In genomic region chr1:39808784-39809517, GRCh38 we compare ENCODE assay signal across 1 cellular context.
A peak's percentile ranks its signal among the peaks of the same experiment; 100 is the strongest.
TF ChIP-seq lines count a peak whose summit lies in the region.

No MANE protein-coding gene starts in this region.

TF ChIP-seq in K562, 482 proteins besides CTCF, POLR2A, EP300 and RAD21 (continued from another document and continues in another):
- TF ChIP-seq THRB (CRISPR knock-in tag; conservative IDR thresholded peaks at IDR 0.05) (no peak), ZC3H4 (CRISPR knock-in tag; IDR thresholded peaks at IDR 0.05; ENCODE audit: borderline replicate concordance) (no peak), HIVEP1 (CRISPR knock-in tag; IDR thresholded peaks at IDR 0.05) (no peak), PKNOX1 (IDR thresholded peaks at IDR 0.05) (peak; percentile 40), CC2D1A (IDR thresholded peaks at IDR 0.05) (no peak), E2F8 (IDR thresholded peaks at IDR 0.05; ENCODE audit: low read depth, partially characterized antibody) (no peak), POLR3A (IDR thresholded peaks at IDR 0.05; ENCODE audit: borderline replicate concordance, extremely low read depth, insufficient read depth, insufficient read length) (no peak), ZNF224 (CRISPR knock-in tag; IDR thresholded peaks at IDR 0.05) (no peak), HOXB6 (CRISPR knock-in tag; IDR thresholded peaks at IDR 0.05; ENCODE audit: borderline replicate concordance) (no peak), MEIS2 (IDR thresholded peaks at IDR 0.05; ENCODE audit: partially characterized antibody) (peak; percentile 55), POLR3G (IDR thresholded peaks at IDR 0.05; ENCODE audit: extremely low read depth, insufficient read length, insufficient replicate concordance) (no peak), TCF7L2 (IDR thresholded peaks at IDR 0.05; ENCODE audit: low read depth, low read length) (no peak), KDM1A (IDR thresholded peaks at IDR 0.05) (no peak), MGA (IDR thresholded peaks at IDR 0.05) (no peak), UBTF (IDR thresholded peaks at IDR 0.05; ENCODE audit: borderline replicate concordance in 1 of 2, low read depth in 2 of 2, low read length in 2 of 2) (no peak), ELF2 (CRISPR knock-in tag; IDR thresholded peaks at IDR 0.05) (no peak), ZNF184 (CRISPR knock-in tag; IDR thresholded peaks at IDR 0.05) (no peak), ZBTB17 (CRISPR knock-in tag; IDR thresholded peaks at IDR 0.05) (no peak), DNMT1 (IDR thresholded peaks at IDR 0.05) (no peak), NR1H2 (CRISPR knock-in tag; IDR thresholded peaks at IDR 0.05) (no peak), ZNF146 (CRISPR knock-in tag; IDR thresholded peaks at IDR 0.05; ENCODE audit: unreplicated experiment) (no peak), ZNF316 (IDR thresholded peaks at IDR 0.05) (peak; percentile 55), ATF7 (IDR thresholded peaks at IDR 0.05) (no peak), ZNF551 (CRISPR knock-in tag; IDR thresholded peaks at IDR 0.05) (no peak), HNRNPUL1 (IDR thresholded peaks at IDR 0.05; ENCODE audit: low read length) (no peak), DACH1 (IDR thresholded peaks at IDR 0.05; ENCODE audit: partially characterized antibody) (no peak), ZBTB34 (CRISPR knock-in tag; IDR thresholded peaks at IDR 0.05) (no peak)
